24 cellular contexts compared by ENCODE assay signal in the genomic region with DNA sequence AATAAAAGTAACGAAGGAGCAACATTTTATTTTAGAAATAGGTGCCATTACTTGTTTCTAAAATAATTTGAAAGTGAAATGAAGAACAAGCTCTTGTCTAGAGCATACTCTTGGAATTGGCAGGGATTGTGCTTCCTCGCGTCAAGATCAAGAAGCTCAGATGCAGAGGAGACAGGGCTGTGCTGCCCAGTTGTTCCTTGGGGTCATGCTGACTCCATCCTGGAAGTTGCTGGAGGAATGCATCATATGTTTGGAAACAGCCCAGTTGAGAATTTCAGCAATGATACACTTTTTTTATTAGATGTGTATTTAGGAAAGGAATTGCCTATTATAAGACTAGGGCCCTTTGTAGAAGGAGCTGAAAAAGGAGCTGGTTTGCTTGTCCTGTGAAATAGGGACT. TPM values are rescaled to one million over a fixed set of nuclear protein-coding genes. Genes with fewer than 3 reads are reported as not detected.
DNase-seq lines count a peak whose midpoint lies in the region; ATAC-seq and TF ChIP-seq lines count a peak whose summit lies in the region.
"Had no signal": no experiment of that assay in that cellular context is flagged by ENCODE, and none has a peak within 500 bp of the region (broad histone marks: within the 10 kb centered on the region; RNA-seq: fewer than 3 reads in every experiment).

No MANE protein-coding gene starts in this region.

- no peak overlapping the region for H3K4me3 ChIP-seq in BJ (ENCODE audit: low read depth, low read length)
- H3K4me3 ChIP-seq in MG63 = no peak overlapping the region
- H3K4me3 ChIP-seq in osteoblast (ENCODE audit: insufficient read depth, low read length) = no peak overlapping the region
- H3K4me3 ChIP-seq in MM.1S (ENCODE audit: low read length) = no peak overlapping the region
- H3K4me3 ChIP-seq: gastrocnemius medialis, GM12878, upper lobe of right lung had no signal

- H3K9me3 ChIP-seq in MG63 = no peaks in the 10 kb centered on the region
- no peaks in the 10 kb centered on the region for H3K9me3 ChIP-seq in osteoblast (ENCODE audit: low read depth, low read length)
- no peaks in the 10 kb centered on the region for H3K9me3 ChIP-seq in MM.1S (replicated peaks; ENCODE audit: insufficient read depth, low read length)
- H3K9me3 ChIP-seq: gastrocnemius medialis, neutrophil, upper lobe of right lung had no signal

- H3K27me3 Mint-ChIP-seq in activated naive CD8-positive, alpha-beta T cell treated with anti-CD3 and anti-CD28 coated beads for 36 hours = peaks cover 5% of the 10 kb centered on the region
- H3K27me3 Mint-ChIP-seq: activated naive CD8-positive, alpha-beta T cell; brain had no signal

- H3K4me2 ChIP-seq in osteoblast (ENCODE audit: insufficient read depth, low read length) (no peak overlapping the region), MM.1S (ENCODE audit: low read depth, low read length) (no peak overlapping the region)
- H3K4me2 ChIP-seq: KMS-11 had no signal

- H3K27me3 ChIP-seq in BJ (ENCODE audit: control insufficient read depth, insufficient read depth, low read length) (no peaks in the 10 kb centered on the region), MG63 (no peaks in the 10 kb centered on the region), osteoblast (ENCODE audit: insufficient read depth, low read length) (no peaks in the 10 kb centered on the region), MM.1S (replicated peaks; ENCODE audit: insufficient read depth, low read length) (no peaks in the 10 kb centered on the region)
- H3K27me3 ChIP-seq: gastrocnemius medialis, neutrophil, upper lobe of right lung had no signal

- no peak for ATAC-seq in HG02840 (IDR thresholded peaks at IDR 0.05; ENCODE audit: low FRiP score, unreplicated experiment)
- ATAC-seq: activated T-helper 17 cell treated with anti-CD3 and anti-CD28 coated beads, Interleukin-2, amount 50 U/mL, for 72 hours; CD8-positive, alpha-beta T cell; gastrocnemius medialis; GM12878; upper lobe of right lung; WTC11 had no signal

- H3K27ac ChIP-seq in osteoblast (ENCODE audit: low read depth, low read length) (no peak overlapping the region), MM.1S (ENCODE audit: low read length) (no peak overlapping the region)
- H3K27ac ChIP-seq: gastrocnemius medialis, KMS-11, neutrophil, upper lobe of right lung had no signal

- H3F3A ChIP-seq in MM.1S (ENCODE audit: insufficient read depth, low read length) = no peaks in the 10 kb centered on the region

- H3K4me3 Mint-ChIP-seq in activated naive CD8-positive, alpha-beta T cell treated with anti-CD3 and anti-CD28 coated beads for 36 hours = no peak overlapping the region
- H3K4me3 Mint-ChIP-seq: activated naive CD8-positive, alpha-beta T cell; activated T-helper 17 cell treated with anti-CD3 and anti-CD28 coated beads, Interleukin-2, amount 50 U/mL, for 72 hours; brain; CD8-positive, alpha-beta T cell; dendritic cell treated with granulocyte-macrophage colony-stimulating factor and Interleukin-4, amounts not matched to agents 40 ng/mL and 50 ng/mL, for 4 days; T-helper 2 cell treated with Interferon-gamma antibody and Interleukin-4, amounts not matched to agents 5 μg/mL and 100 μg/mL, for 36 hours; WTC11 had no signal

- no peaks in the 10 kb centered on the region for H3K36me3 ChIP-seq in BJ (ENCODE audit: control insufficient read depth, insufficient read depth, low read length)
- no peaks in the 10 kb centered on the region for H3K36me3 ChIP-seq in MG63
- no peaks in the 10 kb centered on the region for H3K36me3 ChIP-seq in osteoblast (ENCODE audit: insufficient read depth, low read length)
- H3K36me3 ChIP-seq in MM.1S (replicated peaks; ENCODE audit: insufficient read depth, low read length) = no peaks in the 10 kb centered on the region
- H3K36me3 ChIP-seq: gastrocnemius medialis, neutrophil, upper lobe of right lung had no signal

- H2AFZ ChIP-seq in osteoblast (ENCODE audit: low read length) (no peak overlapping the region), MM.1S (ENCODE audit: low read length) (no peak overlapping the region)

- no peaks in the 10 kb centered on the region for H3K79me2 ChIP-seq in osteoblast (ENCODE audit: insufficient read depth, low read length)
- no peaks in the 10 kb centered on the region for H3K79me2 ChIP-seq in MM.1S (ENCODE audit: low read length)

- H4K20me1 ChIP-seq in osteoblast (ENCODE audit: insufficient read depth, low read length) = no peaks in the 10 kb centered on the region
- H4K20me1 ChIP-seq in MM.1S (ENCODE audit: insufficient read depth, low read length) = no peaks in the 10 kb centered on the region

- CTCF ChIA-PET in BJ (lab: Yijun Ruan, JAX) = interaction anchor here (1.9 kb wide), 1 partner anchor 16 kb away, joined by 4 read pairs; no protein-coding TSS in a partner anchor

- TF ChIP-seq CTCF in BJ (IDR thresholded peaks at IDR 0.05; ENCODE audit: insufficient read depth, low read depth, low read length) = no peak
- no peak for TF ChIP-seq CTCF in osteoblast (IDR thresholded peaks at IDR 0.05; ENCODE audit: extremely low read depth, low read depth, low read length)
- no peak for TF ChIP-seq CTCF in MM.1S (IDR thresholded peaks at IDR 0.05; ENCODE audit: low read length)

- DNase-seq in BJ (ENCODE audit: low read depth) (peak; percentile 57), MG63 (peak; percentile 62), fibroblast of gingiva (ENCODE audit: low read depth) (peak; percentile 45), osteoblast (ENCODE audit: insufficient read length, low spot score, missing footprints) (peak; percentile 65), MM.1S (no peak)
- DNase-seq in activated naive CD8-positive, alpha-beta T cell treated with anti-CD3 and anti-CD28 coated beads for 36 hours = no peak
- DNase-seq: CD8-positive, alpha-beta T cell; DMS153; gastrocnemius medialis; hypothalamus; NCI-H187; NCI-H526 treated with DMSO at 0.1 percent for 48 hours; RPMI8226; upper lobe of right lung had no signal

- POLR2A ChIA-PET in BJ (lab: Charles Lee) = interaction anchor here (0.7 kb wide), 1 partner anchor 33 kb away, joined by 5 read pairs; no protein-coding TSS in a partner anchor

- no peaks in the 10 kb centered on the region for H3K9me3 Mint-ChIP-seq in activated naive CD8-positive, alpha-beta T cell treated with anti-CD3 and anti-CD28 coated beads for 36 hours
- H3K9me3 Mint-ChIP-seq: activated T-helper 17 cell treated with anti-CD3 and anti-CD28 coated beads, Interleukin-2, amount 50 U/mL, for 72 hours; CD8-positive, alpha-beta T cell; dendritic cell treated with granulocyte-macrophage colony-stimulating factor and Interleukin-4, amounts not matched to agents 40 ng/mL and 50 ng/mL, for 4 days; T-helper 2 cell treated with Interferon-gamma antibody and Interleukin-4, amounts not matched to agents 5 μg/mL and 100 μg/mL, for 36 hours had no signal

- no peaks in the 10 kb centered on the region for H3K9me2 ChIP-seq in MM.1S (replicated peaks; ENCODE audit: insufficient read depth, low read length)

- no peaks in the 10 kb centered on the region for H3K4me1 Mint-ChIP-seq in activated naive CD8-positive, alpha-beta T cell treated with anti-CD3 and anti-CD28 coated beads for 36 hours
- H3K4me1 Mint-ChIP-seq: activated T-helper 17 cell treated with anti-CD3 and anti-CD28 coated beads, Interleukin-2, amount 50 U/mL, for 72 hours had no signal

- H3K9ac ChIP-seq in MM.1S (ENCODE audit: low read length) = no peak overlapping the region
- H3K9ac ChIP-seq: KMS-11 had no signal

- no peaks in the 10 kb centered on the region for H3K36me3 Mint-ChIP-seq in activated naive CD8-positive, alpha-beta T cell treated with anti-CD3 and anti-CD28 coated beads for 36 hours
- H3K36me3 Mint-ChIP-seq: activated naive CD8-positive, alpha-beta T cell; CD8-positive, alpha-beta T cell; WTC11 had no signal

- H3K4me1 ChIP-seq in osteoblast (ENCODE audit: insufficient read depth, low read length) = peaks cover 6% of the 10 kb centered on the region
- H3K4me1 ChIP-seq in MM.1S (ENCODE audit: low read length) = peaks cover 19% of the 10 kb centered on the region
- H3K4me1 ChIP-seq: gastrocnemius medialis, upper lobe of right lung had no signal

- H3K27ac Mint-ChIP-seq in activated naive CD8-positive, alpha-beta T cell treated with anti-CD3 and anti-CD28 coated beads for 36 hours = no peak overlapping the region
- H3K27ac Mint-ChIP-seq: activated naive CD8-positive, alpha-beta T cell; activated T-helper 17 cell treated with anti-CD3 and anti-CD28 coated beads, Interleukin-2, amount 50 U/mL, for 72 hours; CD8-positive, alpha-beta T cell; dendritic cell treated with granulocyte-macrophage colony-stimulating factor and Interleukin-4, amounts not matched to agents 40 ng/mL and 50 ng/mL, for 4 days; T-helper 2 cell treated with Interferon-gamma antibody and Interleukin-4, amounts not matched to agents 5 μg/mL and 100 μg/mL, for 36 hours; WTC11 had no signal

RNA-seq across cellular contexts. Expression of a gene that starts 17.2 kb away (rescaled TPM):
- 106 and 124 TPM in 2 replicates for polyA plus RNA-seq in BJ (2011; rRNA removed)
- 71.6 and 73.9 TPM in 2 replicates for polyA minus RNA-seq in BJ (2011; rRNA and poly(A)+ RNA removed)
- 93.9 and 95.7 TPM in 2 replicates for total RNA-seq in MG63 (2014; rRNA removed; shearing (Covaris generic); ENCODE audit: low replicate concordance)
- total RNA-seq in osteoblast = 158 and 224 TPM in 2 replicates
- total RNA-seq in activated naive CD8-positive, alpha-beta T cell treated with anti-CD3 and anti-CD28 coated beads for 36 hours = under 1 TPM; 0.14 to 0.31 TPM
- total RNA-seq: CD8-positive, alpha-beta T cell had no signal

Comparison
In these comparisons a context has a peak if more than half of its experiments do, and no peak if none do; other contexts are left out.
1. DNase-seq: peak in BJ (single experiment), MG63 (single experiment), fibroblast of gingiva (single experiment) and osteoblast (single experiment); none in activated naive CD8-positive, alpha-beta T cell treated with anti-CD3 and anti-CD28 coated beads for 36 hours (single experiment) and MM.1S (single experiment).
2. RNA of a gene that starts 17.2 kb away (total RNA-seq): 158 to 224 TPM in osteoblast and 93.9 to 95.7 TPM in MG63; 0.14 to 0.31 TPM in activated naive CD8-positive, alpha-beta T cell treated with anti-CD3 and anti-CD28 coated beads for 36 hours; every median in the first group is over 10 times any median in the second.